ENCODE assay signal across 1 cellular context in genomic region chr11:78299000-78299712, GRCh38.
TF ChIP-seq lines count a peak whose summit lies in the region.

No MANE protein-coding gene starts in this region.

TF ChIP-seq in HepG2, 621 proteins besides CTCF, POLR2A, EP300 and RAD21 (continued from another document):
- TF ChIP-seq ZBTB26 (CRISPR knock-in tag; IDR thresholded peaks at IDR 0.05; ENCODE audit: borderline replicate concordance) = peak; percentile 97
- no peak for TF ChIP-seq ZFP90 (CRISPR knock-in tag; IDR thresholded peaks at IDR 0.05; ENCODE audit: borderline replicate concordance)
- no peak for TF ChIP-seq GZF1 (CRISPR knock-in tag; IDR thresholded peaks at IDR 0.05)
- TF ChIP-seq GPBP1L1 (CRISPR knock-in tag; IDR thresholded peaks at IDR 0.05) = no peak
- no peak for TF ChIP-seq SOX6 (IDR thresholded peaks at IDR 0.05)
- TF ChIP-seq SOX6 (CRISPR knock-in tag; IDR thresholded peaks at IDR 0.05) = peak; percentile 12; the same call in 1 of the 2 replicates
- TF ChIP-seq JARID2 (CRISPR knock-in tag; IDR thresholded peaks at IDR 0.05; ENCODE audit: insufficient replicate concordance) = no peak
- no peak for TF ChIP-seq MEIS2 (CRISPR knock-in tag; IDR thresholded peaks at IDR 0.05)
- TF ChIP-seq ZSCAN29 (CRISPR knock-in tag; conservative IDR thresholded peaks at IDR 0.05) = no peak
- TF ChIP-seq ZIK1 (CRISPR knock-in tag; IDR thresholded peaks at IDR 0.05; ENCODE audit: borderline replicate concordance, low read depth) = no peak
- no peak for TF ChIP-seq E2F1 (CRISPR knock-in tag; IDR thresholded peaks at IDR 0.05)
- TF ChIP-seq RXRA (CRISPR knock-in tag; IDR thresholded peaks at IDR 0.05) = no peak
- TF ChIP-seq ZSCAN5A (CRISPR knock-in tag; IDR thresholded peaks at IDR 0.05; ENCODE audit: borderline replicate concordance) = no peak
- TF ChIP-seq KLF6 (CRISPR knock-in tag; IDR thresholded peaks at IDR 0.05) = no peak
- TF ChIP-seq ZNF263 (CRISPR knock-in tag; IDR thresholded peaks at IDR 0.05) = no peak
- no peak for TF ChIP-seq ZNF460 (CRISPR knock-in tag; IDR thresholded peaks at IDR 0.05; ENCODE audit: borderline replicate concordance)
- no peak for TF ChIP-seq ZNF17 (CRISPR knock-in tag; IDR thresholded peaks at IDR 0.05)
- no peak for TF ChIP-seq FOXP1 (IDR thresholded peaks at IDR 0.05)
- no peak for TF ChIP-seq FOXP1 (CRISPR knock-in tag; IDR thresholded peaks at IDR 0.05)
- no peak for TF ChIP-seq ZNF383 (CRISPR knock-in tag; IDR thresholded peaks at IDR 0.05; ENCODE audit: borderline replicate concordance)
- no peak for TF ChIP-seq ZNF496 (CRISPR knock-in tag; IDR thresholded peaks at IDR 0.05; ENCODE audit: insufficient replicate concordance)
- TF ChIP-seq ZNF768 (CRISPR knock-in tag; IDR thresholded peaks at IDR 0.05) = no peak
- no peak for TF ChIP-seq PCBP1 (IDR thresholded peaks at IDR 0.05; ENCODE audit: borderline replicate concordance, low read depth, low read length)
- no peak for TF ChIP-seq ZNF615 (CRISPR knock-in tag; IDR thresholded peaks at IDR 0.05; ENCODE audit: borderline replicate concordance)
- no peak for TF ChIP-seq ZNF451 (CRISPR knock-in tag; IDR thresholded peaks at IDR 0.05)
- no peak for TF ChIP-seq SSRP1 (CRISPR knock-in tag; IDR thresholded peaks at IDR 0.05)
- TF ChIP-seq POLR2AphosphoS2 (IDR thresholded peaks at IDR 0.05; ENCODE audit: low read depth, low read length) = no peak
- TF ChIP-seq NR2F6 (IDR thresholded peaks at IDR 0.05) = peak; percentile 45
- TF ChIP-seq NR2F6 (CRISPR knock-in tag; IDR thresholded peaks at IDR 0.05) = no peak
- no peak for TF ChIP-seq ZNF576 (CRISPR knock-in tag; IDR thresholded peaks at IDR 0.05)
- no peak for TF ChIP-seq ZNF549 (CRISPR knock-in tag; IDR thresholded peaks at IDR 0.05)
